In the genomic region with DNA sequence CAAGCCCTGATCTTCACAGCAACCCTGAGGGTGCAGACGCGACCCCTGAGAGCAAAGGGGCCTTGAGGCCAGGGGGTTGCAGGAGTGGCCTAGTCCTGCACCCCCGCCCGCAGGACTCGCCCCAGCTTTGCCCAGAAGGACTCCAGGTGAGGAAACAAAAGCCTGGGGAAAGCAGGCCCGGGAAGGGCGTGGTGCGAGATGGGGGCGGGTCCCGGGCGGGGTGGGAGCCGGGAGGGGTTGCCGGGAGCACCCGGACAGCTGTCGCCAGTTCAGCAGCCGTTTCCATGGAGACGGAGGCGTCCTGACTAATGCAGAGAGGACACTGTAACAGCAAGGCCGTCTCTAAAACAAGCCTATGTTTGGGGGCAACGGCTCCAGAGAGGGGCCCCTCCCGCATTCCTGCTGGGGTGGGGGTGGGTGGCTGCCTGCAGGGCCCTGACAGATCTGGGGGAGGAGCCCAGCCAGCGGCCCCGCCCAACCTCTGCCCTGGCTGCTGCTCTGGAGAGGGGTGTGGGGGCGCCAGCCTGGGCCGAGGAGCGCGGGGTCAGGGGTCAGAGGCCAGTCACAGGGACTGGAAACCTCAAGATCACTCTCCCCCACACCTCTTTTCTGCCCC, we compare ENCODE assay signal across 9 cellular contexts. TPM values are rescaled to one million over a fixed set of nuclear protein-coding genes. Genes with fewer than 3 reads are reported as not detected.
DNase-seq lines count a peak whose midpoint lies in the region; ATAC-seq and TF ChIP-seq lines count a peak whose summit lies in the region.
"Had no signal": no experiment of that assay in that cellular context is flagged by ENCODE, and none has a peak within 500 bp of the region (broad histone marks: within the 10 kb centered on the region; RNA-seq: fewer than 3 reads in every experiment).

No MANE protein-coding gene starts in this region.

- POLR2A ChIA-PET in activated CD4-positive, alpha-beta T cell treated with anti-CD3 and anti-CD28 coated beads for 36 hours (lab: Charles Lee) = no interaction called here

- no peaks in the 10 kb centered on the region for H3K36me3 Mint-ChIP-seq in activated CD4-positive, alpha-beta T cell treated with anti-CD3 and anti-CD28 coated beads for 36 hours (ENCODE audit: low read depth)

- H3K27me3 ChIP-seq in HUES48 (ENCODE audit: control insufficient read depth, insufficient read depth, low read length) = peaks cover 59% of the 10 kb centered on the region
- H3K27me3 ChIP-seq in NT2/D1 (ENCODE audit: insufficient read depth, insufficient read length) = peaks cover 64% of the 10 kb centered on the region
- peaks cover 0 to 17% (median 0%) of the 10 kb centered on the region in 4 donors for H3K27me3 ChIP-seq in esophagus squamous epithelium
- peaks cover 0 to 11% of the 10 kb centered on the region in 2 donors for H3K27me3 ChIP-seq in muscle layer of colon (ENCODE audit: control insufficient read depth in 1 of 2, insufficient read depth in 2 of 2, low read length in 2 of 2)

- H3K9ac ChIP-seq in HUES48 (ENCODE audit: low read depth, low read length) (no peak overlapping the region), NT2/D1 (ENCODE audit: insufficient read length, low read depth) (peak overlapping the region; percentile 73), muscle layer of colon (ENCODE audit: low read length) (no peak overlapping the region)

- no peak for TF ChIP-seq CTCF in esophagus squamous epithelium (IDR thresholded peaks at IDR 0.05)

- ATAC-seq in activated CD4-positive, alpha-beta T cell treated with anti-CD3 and anti-CD28 coated beads for 36 hours = no peak
- ATAC-seq in HG02642 (IDR thresholded peaks at IDR 0.05; ENCODE audit: poor library complexity, unreplicated experiment) (no peak), GM19023 (IDR thresholded peaks at IDR 0.05; ENCODE audit: unreplicated experiment) (no peak), GM21529 (IDR thresholded peaks at IDR 0.05; ENCODE audit: unreplicated experiment) (no peak)
- ATAC-seq: Panc1 had no signal

- no peaks in the 10 kb centered on the region for H3K36me3 ChIP-seq in HUES48 (ENCODE audit: control insufficient read depth, insufficient read depth, low read length)
- H3K36me3 ChIP-seq in NT2/D1 (ENCODE audit: insufficient read depth, insufficient read length, low read length) = no peaks in the 10 kb centered on the region
- no peaks in the 10 kb centered on the region for H3K36me3 ChIP-seq in esophagus squamous epithelium
- no peaks in the 10 kb centered on the region for H3K36me3 ChIP-seq in muscle layer of colon (ENCODE audit: insufficient read depth, low read length)

- TF ChIP-seq POLR2A in esophagus squamous epithelium (IDR thresholded peaks at IDR 0.05) = no peak

- no peak overlapping the region for H3K4me3 Mint-ChIP-seq in activated CD4-positive, alpha-beta T cell treated with anti-CD3 and anti-CD28 coated beads for 36 hours

- intact Hi-C loops in esophagus squamous epithelium (cut with DNase I) = no loop called here
- intact Hi-C loops in activated CD4-positive, alpha-beta T cell treated with anti-CD3 and anti-CD28 coated beads for 36 hours (cut with DNase I, micrococcal nuclease) = loop anchor here in 1 of 2 experiments (5.0 kb wide), 1 partner anchor 134 kb away; no protein-coding TSS in a partner anchor

- 16 to 21% methylated on average over 8 to 15 of the region's 27 CpGs for WGBS in esophagus squamous epithelium, 2 donors

- H3K9me3 ChIP-seq in HUES48 (ENCODE audit: control insufficient read depth, insufficient read depth, low read length) (no peaks in the 10 kb centered on the region), NT2/D1 (ENCODE audit: insufficient read depth, low read length) (no peaks in the 10 kb centered on the region), esophagus squamous epithelium (no peaks in the 10 kb centered on the region), muscle layer of colon (ENCODE audit: low read length) (no peaks in the 10 kb centered on the region)

- H3K4me1 Mint-ChIP-seq in activated CD4-positive, alpha-beta T cell treated with anti-CD3 and anti-CD28 coated beads for 36 hours = peaks cover 9% of the 10 kb centered on the region

- H3K27me3 Mint-ChIP-seq in activated CD4-positive, alpha-beta T cell treated with anti-CD3 and anti-CD28 coated beads for 36 hours = peaks cover 27% of the 10 kb centered on the region

- peak overlapping the region; percentile 49; the same call in 1 of the 2 replicates for H3K4me3 ChIP-seq in HUES48 (ENCODE audit: low read depth, low read length)
- peak overlapping the region; percentile 4 for H3K4me3 ChIP-seq in NT2/D1 (ENCODE audit: insufficient read length, low read depth)
- H3K4me3 ChIP-seq in esophagus squamous epithelium = peak overlapping the region in 1 of 4 donors; percentile 37
- peak overlapping the region in 1 of 2 donors; percentile 23 for H3K4me3 ChIP-seq in muscle layer of colon (ENCODE audit: low read depth in 1 of 2, low read length in 2 of 2)

- DNase-seq in NT2/D1 (ENCODE audit: low read depth, low spot score) (peak; percentile 91), esophagus squamous epithelium (lab: John Stamatoyannopoulos, UW) (no peak)
- DNase-seq in activated CD4-positive, alpha-beta T cell treated with anti-CD3 and anti-CD28 coated beads for 36 hours = no peak

- CTCF ChIA-PET in activated CD4-positive, alpha-beta T cell treated with anti-CD3 and anti-CD28 coated beads for 36 hours (lab: Charles Lee) = interaction anchor here (1.4 kb wide), 1 partner anchor 70 kb away, joined by 3 read pairs; no protein-coding TSS in a partner anchor

- H3K9me3 Mint-ChIP-seq in activated CD4-positive, alpha-beta T cell treated with anti-CD3 and anti-CD28 coated beads for 36 hours (ENCODE audit: low read depth) = no peaks in the 10 kb centered on the region

- H3K4me1 ChIP-seq in HUES48 (ENCODE audit: control insufficient read depth, insufficient read depth, low read length) (peaks cover 30% of the 10 kb centered on the region), NT2/D1 (ENCODE audit: insufficient read depth, insufficient read length) (peaks cover 51% of the 10 kb centered on the region), esophagus squamous epithelium (peaks cover 66 to 90% (median 76%) of the 10 kb centered on the region in 3 donors), muscle layer of colon (ENCODE audit: insufficient read depth, low read length) (peaks cover 57% of the 10 kb centered on the region)

- H3K27ac ChIP-seq in HUES48 (ENCODE audit: low read depth, low read length) (no peak overlapping the region), esophagus squamous epithelium (peak overlapping the region; percentile 50 to 82 (median 80)), muscle layer of colon (ENCODE audit: low read depth, low read length) (peak overlapping the region; percentile 27)

- no peak overlapping the region for H3K27ac Mint-ChIP-seq in activated CD4-positive, alpha-beta T cell treated with anti-CD3 and anti-CD28 coated beads for 36 hours

RNA-seq across cellular contexts. Expression of a gene that starts 3.0 kb away (rescaled TPM):
- total RNA-seq in esophagus squamous epithelium = 10 to 100 TPM in 2 of 4 donors, 1 to 10 TPM in 2; 3.0 to 26.2 (median 8.2) TPM
- not detected for total RNA-seq in activated CD4-positive, alpha-beta T cell treated with anti-CD3 and anti-CD28 coated beads for 36 hours

RNA-seq across cellular contexts. Expression of a gene that starts 20.0 kb away (rescaled TPM):
- 10 to 100 TPM in 1 of 4 donors, 1 to 10 TPM in 3; 2.5 to 11.1 (median 3.8) TPM for total RNA-seq in esophagus squamous epithelium
- under 1 TPM; 0.58 to 0.98 TPM for total RNA-seq in activated CD4-positive, alpha-beta T cell treated with anti-CD3 and anti-CD28 coated beads for 36 hours

RNA-seq across cellular contexts. Expression of a gene that starts 34.7 kb away (rescaled TPM):
- total RNA-seq in esophagus squamous epithelium = 10 to 100 TPM in 1 of 4 donors, 1 to 10 TPM in 3; 2.1 to 13.0 (median 6.7) TPM
- total RNA-seq in activated CD4-positive, alpha-beta T cell treated with anti-CD3 and anti-CD28 coated beads for 36 hours = 1 to 10 TPM; 2.0 to 2.2 TPM
